In the genomic region with DNA sequence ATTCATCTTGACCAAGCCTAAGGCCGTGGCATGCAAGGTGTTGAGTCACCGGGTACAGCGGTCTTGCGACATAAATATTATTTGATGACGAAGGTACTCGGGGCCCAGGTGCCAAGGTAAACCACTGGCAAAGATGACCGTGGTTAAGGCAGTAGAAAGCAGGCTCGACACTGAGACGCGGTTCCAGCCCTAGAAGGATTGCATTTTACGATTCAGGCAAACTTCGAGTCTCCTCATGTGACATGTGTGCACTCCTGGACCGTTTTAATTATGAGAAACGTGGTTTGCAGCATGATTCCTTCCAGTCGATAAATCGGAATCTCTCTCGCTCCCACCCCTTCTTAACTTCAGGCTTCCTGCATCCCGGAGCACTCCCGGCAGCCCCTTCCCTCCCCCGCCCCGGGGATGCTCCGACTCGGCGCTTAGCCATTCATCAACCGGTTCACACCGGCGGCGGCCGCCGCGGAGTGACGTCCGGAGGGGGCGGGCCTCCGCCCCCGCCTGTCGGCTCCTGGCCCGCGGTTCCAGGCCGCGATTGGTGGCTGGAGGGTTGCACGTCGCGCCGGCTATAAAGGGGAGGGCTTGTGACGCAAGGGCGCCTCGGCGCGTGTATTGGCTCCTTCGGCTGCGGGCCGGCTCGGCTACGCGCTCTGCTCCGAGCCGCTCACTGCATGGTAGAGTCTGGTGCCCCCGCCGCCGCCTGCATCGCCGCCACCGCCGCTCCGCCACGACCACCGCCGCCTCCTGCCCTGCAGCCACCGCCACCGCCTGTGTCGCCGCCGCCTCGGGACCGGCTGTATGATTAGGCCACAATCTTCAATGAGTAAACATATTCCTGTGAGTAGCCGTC, we compare ENCODE assay signal across 1 cellular context.
A peak's percentile ranks its signal among the peaks of the same experiment; 100 is the strongest.
TF ChIP-seq lines count a peak whose summit lies in the region.

A gene (plus strand): TSS at position 598 of the 850 bp plus-strand sequence.
A gene (plus strand): TSS at position 598 of the 850 bp plus-strand sequence. CDS start 4,401 bp downstream, outside the sequence.

TF ChIP-seq in HEK293, 187 proteins besides CTCF, POLR2A, EP300 and RAD21 (continued from another document and continues in another):
- TF ChIP-seq, protein P1, sequence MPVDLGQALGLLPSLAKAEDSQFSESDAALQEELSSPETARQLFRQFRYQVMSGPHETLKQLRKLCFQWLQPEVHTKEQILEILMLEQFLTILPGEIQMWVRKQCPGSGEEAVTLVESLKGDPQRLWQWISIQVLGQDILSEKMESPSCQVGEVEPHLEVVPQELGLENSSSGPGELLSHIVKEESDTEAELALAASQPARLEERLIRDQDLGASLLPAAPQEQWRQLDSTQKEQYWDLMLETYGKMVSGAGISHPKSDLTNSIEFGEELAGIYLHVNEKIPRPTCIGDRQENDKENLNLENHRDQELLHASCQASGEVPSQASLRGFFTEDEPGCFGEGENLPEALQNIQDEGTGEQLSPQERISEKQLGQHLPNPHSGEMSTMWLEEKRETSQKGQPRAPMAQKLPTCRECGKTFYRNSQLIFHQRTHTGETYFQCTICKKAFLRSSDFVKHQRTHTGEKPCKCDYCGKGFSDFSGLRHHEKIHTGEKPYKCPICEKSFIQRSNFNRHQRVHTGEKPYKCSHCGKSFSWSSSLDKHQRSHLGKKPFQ (tag by site-specific recombination; IDR thresholded peaks at IDR 0.05) = peak; percentile 100
- TF ChIP-seq, protein P2, sequence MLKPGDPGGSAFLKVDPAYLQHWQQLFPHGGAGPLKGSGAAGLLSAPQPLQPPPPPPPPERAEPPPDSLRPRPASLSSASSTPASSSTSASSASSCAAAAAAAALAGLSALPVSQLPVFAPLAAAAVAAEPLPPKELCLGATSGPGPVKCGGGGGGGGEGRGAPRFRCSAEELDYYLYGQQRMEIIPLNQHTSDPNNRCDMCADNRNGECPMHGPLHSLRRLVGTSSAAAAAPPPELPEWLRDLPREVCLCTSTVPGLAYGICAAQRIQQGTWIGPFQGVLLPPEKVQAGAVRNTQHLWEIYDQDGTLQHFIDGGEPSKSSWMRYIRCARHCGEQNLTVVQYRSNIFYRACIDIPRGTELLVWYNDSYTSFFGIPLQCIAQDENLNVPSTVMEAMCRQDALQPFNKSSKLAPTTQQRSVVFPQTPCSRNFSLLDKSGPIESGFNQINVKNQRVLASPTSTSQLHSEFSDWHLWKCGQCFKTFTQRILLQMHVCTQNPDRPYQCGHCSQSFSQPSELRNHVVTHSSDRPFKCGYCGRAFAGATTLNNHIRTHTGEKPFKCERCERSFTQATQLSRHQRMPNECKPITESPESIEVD (tag by site-specific recombination; IDR thresholded peaks at IDR 0.05) = no peak; the same call in 1 of the 2 replicates
- peak; percentile 67 for TF ChIP-seq EGR2 (tag by site-specific recombination; IDR thresholded peaks at IDR 0.05; ENCODE audit: low read depth)
- TF ChIP-seq ZSCAN30 (tag by site-specific recombination; IDR thresholded peaks at IDR 0.05) = no peak; the same call in 1 of the 2 replicates
- TF ChIP-seq, protein P3, sequence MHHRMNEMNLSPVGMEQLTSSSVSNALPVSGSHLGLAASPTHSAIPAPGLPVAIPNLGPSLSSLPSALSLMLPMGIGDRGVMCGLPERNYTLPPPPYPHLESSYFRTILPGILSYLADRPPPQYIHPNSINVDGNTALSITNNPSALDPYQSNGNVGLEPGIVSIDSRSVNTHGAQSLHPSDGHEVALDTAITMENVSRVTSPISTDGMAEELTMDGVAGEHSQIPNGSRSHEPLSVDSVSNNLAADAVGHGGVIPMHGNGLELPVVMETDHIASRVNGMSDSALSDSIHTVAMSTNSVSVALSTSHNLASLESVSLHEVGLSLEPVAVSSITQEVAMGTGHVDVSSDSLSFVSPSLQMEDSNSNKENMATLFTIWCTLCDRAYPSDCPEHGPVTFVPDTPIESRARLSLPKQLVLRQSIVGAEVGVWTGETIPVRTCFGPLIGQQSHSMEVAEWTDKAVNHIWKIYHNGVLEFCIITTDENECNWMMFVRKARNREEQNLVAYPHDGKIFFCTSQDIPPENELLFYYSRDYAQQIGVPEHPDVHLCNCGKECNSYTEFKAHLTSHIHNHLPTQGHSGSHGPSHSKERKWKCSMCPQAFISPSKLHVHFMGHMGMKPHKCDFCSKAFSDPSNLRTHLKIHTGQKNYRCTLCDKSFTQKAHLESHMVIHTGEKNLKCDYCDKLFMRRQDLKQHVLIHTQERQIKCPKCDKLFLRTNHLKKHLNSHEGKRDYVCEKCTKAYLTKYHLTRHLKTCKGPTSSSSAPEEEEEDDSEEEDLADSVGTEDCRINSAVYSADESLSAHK (tag by site-specific recombination; IDR thresholded peaks at IDR 0.05) = peak; percentile 27; the same call in 1 of the 2 replicates
- no peak for TF ChIP-seq ZNF830 (tag by site-specific recombination; IDR thresholded peaks at IDR 0.05; ENCODE audit: low read depth)
- TF ChIP-seq, protein P4, sequence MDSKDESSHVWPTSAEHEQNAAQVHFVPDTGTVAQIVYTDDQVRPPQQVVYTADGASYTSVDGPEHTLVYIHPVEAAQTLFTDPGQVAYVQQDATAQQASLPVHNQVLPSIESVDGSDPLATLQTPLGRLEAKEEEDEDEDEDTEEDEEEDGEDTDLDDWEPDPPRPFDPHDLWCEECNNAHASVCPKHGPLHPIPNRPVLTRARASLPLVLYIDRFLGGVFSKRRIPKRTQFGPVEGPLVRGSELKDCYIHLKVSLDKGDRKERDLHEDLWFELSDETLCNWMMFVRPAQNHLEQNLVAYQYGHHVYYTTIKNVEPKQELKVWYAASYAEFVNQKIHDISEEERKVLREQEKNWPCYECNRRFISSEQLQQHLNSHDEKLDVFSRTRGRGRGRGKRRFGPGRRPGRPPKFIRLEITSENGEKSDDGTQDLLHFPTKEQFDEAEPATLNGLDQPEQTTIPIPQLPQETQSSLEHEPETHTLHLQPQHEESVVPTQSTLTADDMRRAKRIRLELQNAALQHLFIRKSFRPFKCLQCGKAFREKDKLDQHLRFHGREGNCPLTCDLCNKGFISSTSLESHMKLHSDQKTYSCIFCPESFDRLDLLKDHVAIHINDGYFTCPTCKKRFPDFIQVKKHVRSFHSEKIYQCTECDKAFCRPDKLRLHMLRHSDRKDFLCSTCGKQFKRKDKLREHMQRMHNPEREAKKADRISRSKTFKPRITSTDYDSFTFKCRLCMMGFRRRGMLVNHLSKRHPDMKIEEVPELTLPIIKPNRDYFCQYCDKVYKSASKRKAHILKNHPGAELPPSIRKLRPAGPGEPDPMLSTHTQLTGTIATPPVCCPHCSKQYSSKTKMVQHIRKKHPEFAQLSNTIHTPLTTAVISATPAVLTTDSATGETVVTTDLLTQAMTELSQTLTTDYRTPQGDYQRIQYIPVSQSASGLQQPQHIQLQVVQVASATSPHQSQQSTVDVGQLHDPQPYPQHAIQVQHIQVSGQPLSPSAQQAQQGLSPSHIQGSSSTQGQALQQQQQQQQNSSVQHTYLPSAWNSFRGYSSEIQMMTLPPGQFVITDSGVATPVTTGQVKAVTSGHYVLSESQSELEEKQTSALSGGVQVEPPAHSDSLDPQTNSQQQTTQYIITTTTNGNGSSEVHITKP (tag by site-specific recombination; IDR thresholded peaks at IDR 0.05) = peak; percentile 94
- peak; percentile 40; the same call in 1 of the 2 replicates for TF ChIP-seq KLF16 (tag by site-specific recombination; IDR thresholded peaks at IDR 0.05)
- TF ChIP-seq ZNF324 (tag by site-specific recombination; IDR thresholded peaks at IDR 0.05) = peak; percentile 57
- TF ChIP-seq, protein P5, sequence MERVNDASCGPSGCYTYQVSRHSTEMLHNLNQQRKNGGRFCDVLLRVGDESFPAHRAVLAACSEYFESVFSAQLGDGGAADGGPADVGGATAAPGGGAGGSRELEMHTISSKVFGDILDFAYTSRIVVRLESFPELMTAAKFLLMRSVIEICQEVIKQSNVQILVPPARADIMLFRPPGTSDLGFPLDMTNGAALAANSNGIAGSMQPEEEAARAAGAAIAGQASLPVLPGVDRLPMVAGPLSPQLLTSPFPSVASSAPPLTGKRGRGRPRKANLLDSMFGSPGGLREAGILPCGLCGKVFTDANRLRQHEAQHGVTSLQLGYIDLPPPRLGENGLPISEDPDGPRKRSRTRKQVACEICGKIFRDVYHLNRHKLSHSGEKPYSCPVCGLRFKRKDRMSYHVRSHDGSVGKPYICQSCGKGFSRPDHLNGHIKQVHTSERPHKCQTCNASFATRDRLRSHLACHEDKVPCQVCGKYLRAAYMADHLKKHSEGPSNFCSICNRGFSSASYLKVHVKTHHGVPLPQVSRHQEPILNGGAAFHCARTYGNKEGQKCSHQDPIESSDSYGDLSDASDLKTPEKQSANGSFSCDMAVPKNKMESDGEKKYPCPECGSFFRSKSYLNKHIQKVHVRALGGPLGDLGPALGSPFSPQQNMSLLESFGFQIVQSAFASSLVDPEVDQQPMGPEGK (tag by site-specific recombination; IDR thresholded peaks at IDR 0.05) = peak; percentile 89
- TF ChIP-seq, protein P6, sequence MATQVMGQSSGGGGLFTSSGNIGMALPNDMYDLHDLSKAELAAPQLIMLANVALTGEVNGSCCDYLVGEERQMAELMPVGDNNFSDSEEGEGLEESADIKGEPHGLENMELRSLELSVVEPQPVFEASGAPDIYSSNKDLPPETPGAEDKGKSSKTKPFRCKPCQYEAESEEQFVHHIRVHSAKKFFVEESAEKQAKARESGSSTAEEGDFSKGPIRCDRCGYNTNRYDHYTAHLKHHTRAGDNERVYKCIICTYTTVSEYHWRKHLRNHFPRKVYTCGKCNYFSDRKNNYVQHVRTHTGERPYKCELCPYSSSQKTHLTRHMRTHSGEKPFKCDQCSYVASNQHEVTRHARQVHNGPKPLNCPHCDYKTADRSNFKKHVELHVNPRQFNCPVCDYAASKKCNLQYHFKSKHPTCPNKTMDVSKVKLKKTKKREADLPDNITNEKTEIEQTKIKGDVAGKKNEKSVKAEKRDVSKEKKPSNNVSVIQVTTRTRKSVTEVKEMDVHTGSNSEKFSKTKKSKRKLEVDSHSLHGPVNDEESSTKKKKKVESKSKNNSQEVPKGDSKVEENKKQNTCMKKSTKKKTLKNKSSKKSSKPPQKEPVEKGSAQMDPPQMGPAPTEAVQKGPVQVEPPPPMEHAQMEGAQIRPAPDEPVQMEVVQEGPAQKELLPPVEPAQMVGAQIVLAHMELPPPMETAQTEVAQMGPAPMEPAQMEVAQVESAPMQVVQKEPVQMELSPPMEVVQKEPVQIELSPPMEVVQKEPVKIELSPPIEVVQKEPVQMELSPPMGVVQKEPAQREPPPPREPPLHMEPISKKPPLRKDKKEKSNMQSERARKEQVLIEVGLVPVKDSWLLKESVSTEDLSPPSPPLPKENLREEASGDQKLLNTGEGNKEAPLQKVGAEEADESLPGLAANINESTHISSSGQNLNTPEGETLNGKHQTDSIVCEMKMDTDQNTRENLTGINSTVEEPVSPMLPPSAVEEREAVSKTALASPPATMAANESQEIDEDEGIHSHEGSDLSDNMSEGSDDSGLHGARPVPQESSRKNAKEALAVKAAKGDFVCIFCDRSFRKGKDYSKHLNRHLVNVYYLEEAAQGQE (tag by site-specific recombination; IDR thresholded peaks at IDR 0.05) = no peak; the same call in 1 of the 2 replicates
- TF ChIP-seq ZNF837 (tag by site-specific recombination; IDR thresholded peaks at IDR 0.05) = no peak
- no peak for TF ChIP-seq ZNF157 (tag by site-specific recombination; IDR thresholded peaks at IDR 0.05)
- no peak for TF ChIP-seq ZNF214 (tag by site-specific recombination; IDR thresholded peaks at IDR 0.05; ENCODE audit: borderline replicate concordance)
- TF ChIP-seq ZNF600 (tag by site-specific recombination; IDR thresholded peaks at IDR 0.05) = peak; percentile 80; the same call in 1 of the 2 replicates
- TF ChIP-seq ZNF629 (tag by site-specific recombination; IDR thresholded peaks at IDR 0.05) = peak; percentile 97
- peak; percentile 68; the same call in 1 of the 2 replicates for TF ChIP-seq ZFP37 (tag by site-specific recombination; IDR thresholded peaks at IDR 0.05)
- TF ChIP-seq WT1 (tag by site-specific recombination; IDR thresholded peaks at IDR 0.05) = peak; percentile 52; the same call in 1 of the 2 replicates
- TF ChIP-seq ZNF792 (tag by site-specific recombination; IDR thresholded peaks at IDR 0.05) = peak; percentile 52; the same call in 1 of the 2 replicates
- TF ChIP-seq, protein P7, sequence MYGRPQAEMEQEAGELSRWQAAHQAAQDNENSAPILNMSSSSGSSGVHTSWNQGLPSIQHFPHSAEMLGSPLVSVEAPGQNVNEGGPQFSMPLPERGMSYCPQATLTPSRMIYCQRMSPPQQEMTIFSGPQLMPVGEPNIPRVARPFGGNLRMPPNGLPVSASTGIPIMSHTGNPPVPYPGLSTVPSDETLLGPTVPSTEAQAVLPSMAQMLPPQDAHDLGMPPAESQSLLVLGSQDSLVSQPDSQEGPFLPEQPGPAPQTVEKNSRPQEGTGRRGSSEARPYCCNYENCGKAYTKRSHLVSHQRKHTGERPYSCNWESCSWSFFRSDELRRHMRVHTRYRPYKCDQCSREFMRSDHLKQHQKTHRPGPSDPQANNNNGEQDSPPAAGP (tag by site-specific recombination; IDR thresholded peaks at IDR 0.05) = peak; percentile 37; the same call in 1 of the 2 replicates
- TF ChIP-seq ZNF610 (tag by site-specific recombination; IDR thresholded peaks at IDR 0.05; ENCODE audit: borderline replicate concordance) = peak; percentile 72; the same call in 1 of the 2 replicates
- peak; percentile 78 for TF ChIP-seq ZFHX2 (tag by site-specific recombination; conservative IDR thresholded peaks at IDR 0.05)
- TF ChIP-seq, protein P8, sequence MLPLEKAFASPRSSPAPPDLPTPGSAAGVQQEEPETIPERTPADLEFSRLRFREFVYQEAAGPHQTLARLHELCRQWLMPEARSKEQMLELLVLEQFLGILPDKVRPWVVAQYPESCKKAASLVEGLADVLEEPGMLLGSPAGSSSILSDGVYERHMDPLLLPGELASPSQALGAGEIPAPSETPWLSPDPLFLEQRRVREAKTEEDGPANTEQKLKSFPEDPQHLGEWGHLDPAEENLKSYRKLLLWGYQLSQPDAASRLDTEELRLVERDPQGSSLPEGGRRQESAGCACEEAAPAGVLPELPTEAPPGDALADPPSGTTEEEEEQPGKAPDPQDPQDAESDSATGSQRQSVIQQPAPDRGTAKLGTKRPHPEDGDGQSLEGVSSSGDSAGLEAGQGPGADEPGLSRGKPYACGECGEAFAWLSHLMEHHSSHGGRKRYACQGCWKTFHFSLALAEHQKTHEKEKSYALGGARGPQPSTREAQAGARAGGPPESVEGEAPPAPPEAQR (tag by site-specific recombination; IDR thresholded peaks at IDR 0.05) = no peak
- TF ChIP-seq ZNF843 (tag by site-specific recombination; IDR thresholded peaks at IDR 0.05) = no peak
- TF ChIP-seq, protein P9, sequence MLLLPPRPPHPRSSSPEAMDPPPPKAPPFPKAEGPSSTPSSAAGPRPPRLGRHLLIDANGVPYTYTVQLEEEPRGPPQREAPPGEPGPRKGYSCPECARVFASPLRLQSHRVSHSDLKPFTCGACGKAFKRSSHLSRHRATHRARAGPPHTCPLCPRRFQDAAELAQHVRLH (tag by site-specific recombination; IDR thresholded peaks at IDR 0.05) = peak; percentile 9; the same call in 1 of the 2 replicates
- TF ChIP-seq ZNF341 (tag by site-specific recombination; IDR thresholded peaks at IDR 0.05; ENCODE audit: low read depth) = peak; percentile 38; the same call in 1 of the 2 replicates
- TF ChIP-seq, protein P10, sequence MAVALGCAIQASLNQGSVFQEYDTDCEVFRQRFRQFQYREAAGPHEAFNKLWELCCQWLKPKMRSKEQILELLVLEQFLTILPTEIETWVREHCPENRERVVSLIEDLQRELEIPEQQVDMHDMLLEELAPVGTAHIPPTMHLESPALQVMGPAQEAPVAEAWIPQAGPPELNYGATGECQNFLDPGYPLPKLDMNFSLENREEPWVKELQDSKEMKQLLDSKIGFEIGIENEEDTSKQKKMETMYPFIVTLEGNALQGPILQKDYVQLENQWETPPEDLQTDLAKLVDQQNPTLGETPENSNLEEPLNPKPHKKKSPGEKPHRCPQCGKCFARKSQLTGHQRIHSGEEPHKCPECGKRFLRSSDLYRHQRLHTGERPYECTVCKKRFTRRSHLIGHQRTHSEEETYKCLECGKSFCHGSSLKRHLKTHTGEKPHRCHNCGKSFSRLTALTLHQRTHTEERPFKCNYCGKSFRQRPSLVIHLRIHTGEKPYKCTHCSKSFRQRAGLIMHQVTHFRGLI (tag by site-specific recombination; IDR thresholded peaks at IDR 0.05) = peak; percentile 23; the same call in 1 of the 2 replicates
- 0 out of 2 replicates have a peak, but pooled peaks have one; percentile 18 for TF ChIP-seq ZIC2 (tag by site-specific recombination; IDR thresholded peaks at IDR 0.05)
